ENCODE assay signal across 8 cellular contexts in genomic region chr2:231680284-231680991, GRCh38. TPM values are rescaled to one million over a fixed set of nuclear protein-coding genes. Genes with fewer than 3 reads are reported as not detected.
DNase-seq lines count a peak whose midpoint lies in the region; ATAC-seq, FAIRE-seq and TF ChIP-seq lines count a peak whose summit lies in the region.

No MANE protein-coding gene starts in this region.

- H3K27ac ChIP-seq in HUES6 (ENCODE audit: low read depth, low read length) (peak overlapping the region; percentile 99), astrocyte (ENCODE audit: low read depth, low read length) (peak overlapping the region; percentile 65), liver (ENCODE audit: low read depth in 1 of 2, low read length in 2 of 2) (peak overlapping the region; percentile 90 to 95), urinary bladder (ENCODE audit: low read depth) (peak overlapping the region; percentile 60)

- no peak for TF ChIP-seq CTCF in astrocyte (IDR thresholded peaks at IDR 0.05; ENCODE audit: insufficient read depth, low read depth, low read length)
- no peak for TF ChIP-seq CTCF in liver (IDR thresholded peaks at IDR 0.05; ENCODE audit: low read depth, low read length, missing input control)

- WGBS in liver: 24% methylated on average over 39 of the region's 39 CpGs
- 36% methylated on average over 39 of the region's 39 CpGs for WGBS in urinary bladder

- H3K36me3 ChIP-seq in HUES6 (ENCODE audit: control insufficient read depth, insufficient read depth, low read length) (no peaks in the 10 kb centered on the region), astrocyte (ENCODE audit: insufficient read depth, low read length) (no peaks in the 10 kb centered on the region), liver (ENCODE audit: control insufficient read depth in 4 of 4, insufficient read depth in 3 of 4, low read depth in 1 of 4, low read length in 3 of 4) (no peaks in the 10 kb centered on the region), urinary bladder (ENCODE audit: insufficient read depth) (no peaks in the 10 kb centered on the region)

- no peaks in the 10 kb centered on the region for H3K9me3 ChIP-seq in HUES6 (ENCODE audit: control insufficient read depth, insufficient read depth, low read depth, low read length)
- H3K9me3 ChIP-seq in astrocyte (ENCODE audit: insufficient read depth, low read depth, low read length): no peaks in the 10 kb centered on the region
- H3K9me3 ChIP-seq in liver (ENCODE audit: control insufficient read depth in 4 of 4, low read length in 3 of 4): no peaks in the 10 kb centered on the region

- H3K9ac ChIP-seq in HUES6 (ENCODE audit: low read length): peak overlapping the region; percentile 98
- H3K9ac ChIP-seq in astrocyte (ENCODE audit: low read length): peak overlapping the region; percentile 89
- no peak overlapping the region for H3K9ac ChIP-seq in liver (ENCODE audit: low read depth in 1 of 2, low read length in 2 of 2)

- H3K79me2 ChIP-seq in astrocyte (ENCODE audit: insufficient read depth, low read length): no peaks in the 10 kb centered on the region

- peak overlapping the region; percentile 79 for H3K4me3 Mint-ChIP-seq in astrocyte (ENCODE audit: unreplicated experiment)

- H3K36me3 Mint-ChIP-seq in astrocyte (ENCODE audit: low read depth, unreplicated experiment): no peaks in the 10 kb centered on the region

- H2AFZ ChIP-seq in astrocyte (ENCODE audit: low read depth, low read length): peak overlapping the region; percentile 87

- H3K4me1 ChIP-seq in HUES6 (ENCODE audit: control insufficient read depth, insufficient read depth, low read length) (peaks cover 31% of the 10 kb centered on the region), astrocyte (ENCODE audit: insufficient read depth, low read length) (peaks cover 11% of the 10 kb centered on the region), liver (ENCODE audit: control insufficient read depth in 4 of 4, insufficient read depth in 4 of 4, low read length in 3 of 4) (peaks cover 6 to 21% (median 12%) of the 10 kb centered on the region in 4 donors), urinary bladder (ENCODE audit: insufficient read depth) (no peaks in the 10 kb centered on the region)

- H3K4me1 Mint-ChIP-seq in astrocyte (ENCODE audit: low read depth, unreplicated experiment): peaks cover 4% of the 10 kb centered on the region

- no peaks in the 10 kb centered on the region for H3K9me3 Mint-ChIP-seq in astrocyte (ENCODE audit: unreplicated experiment)

- no peaks in the 10 kb centered on the region for H3K27me3 ChIP-seq in HUES6 (ENCODE audit: control insufficient read depth, insufficient read depth, low read length)
- H3K27me3 ChIP-seq in astrocyte (ENCODE audit: insufficient read depth, low read length): no peaks in the 10 kb centered on the region
- H3K27me3 ChIP-seq in liver (ENCODE audit: control insufficient read depth in 4 of 4, insufficient read depth in 4 of 4, low read length in 3 of 4): no peaks in the 10 kb centered on the region

- no peak for TF ChIP-seq RAD21 in liver (IDR thresholded peaks at IDR 0.05)

- H3K4me2 ChIP-seq in astrocyte (ENCODE audit: low read length): peak overlapping the region; percentile 88

- peak overlapping the region; percentile 62 for H3K4me3 ChIP-seq in HUES6 (ENCODE audit: low read depth, low read length)
- peak overlapping the region; percentile 39 for H3K4me3 ChIP-seq in astrocyte (ENCODE audit: insufficient read depth, low read depth, low read length)
- peak overlapping the region; percentile 69 to 73 (median 72) for H3K4me3 ChIP-seq in liver (ENCODE audit: low read depth in 1 of 3, low read length in 3 of 3)
- peak overlapping the region; percentile 54 for H3K4me3 ChIP-seq in urinary bladder (ENCODE audit: low read depth, low read length)

- H3K27me3 Mint-ChIP-seq in astrocyte (ENCODE audit: low read depth, unreplicated experiment): peaks cover 7% of the 10 kb centered on the region

- H4K20me1 ChIP-seq in astrocyte (ENCODE audit: insufficient read depth, low read length): no peaks in the 10 kb centered on the region

- DNase-seq in EH (ENCODE audit: low read depth) (peak; percentile 24), astrocyte (ENCODE audit: low read depth) (no peak), SKM-1 (lab: John Stamatoyannopoulos, UW; ENCODE audit: unreplicated experiment) (no peak), RPMI8226 (no peak)

- ATAC-seq in HG03045 (IDR thresholded peaks at IDR 0.05; ENCODE audit: unreplicated experiment): no peak

- H3K27ac Mint-ChIP-seq in astrocyte (ENCODE audit: unreplicated experiment): no peak overlapping the region

- FAIRE-seq in astrocyte (lab: Jason Lieb, UNC): no peak

TF ChIP-seq in liver, 16 proteins besides CTCF, POLR2A, EP300 and RAD21:
- TF ChIP-seq FOXA1 (IDR thresholded peaks at IDR 0.05) (no peak), HNF4G (IDR thresholded peaks at IDR 0.05) (no peak), GABPA (IDR thresholded peaks at IDR 0.05 in 1 of 2, conservative IDR thresholded peaks at IDR 0.05 in 1 of 2) (no peak), REST (IDR thresholded peaks at IDR 0.05) (no peak), FOXA2 (IDR thresholded peaks at IDR 0.05) (no peak), SP1 (IDR thresholded peaks at IDR 0.05) (no peak), ZBTB33 (IDR thresholded peaks at IDR 0.05) (no peak), NR2F2 (IDR thresholded peaks at IDR 0.05) (no peak), JUND (IDR thresholded peaks at IDR 0.05) (no peak), YY1 (IDR thresholded peaks at IDR 0.05) (no peak), RXRA (IDR thresholded peaks at IDR 0.05) (no peak)

RNA-seq across cellular contexts. Expression of gene PTMA, which starts 27.9 kb away (rescaled TPM):
- total RNA-seq in astrocyte (396 and 469 TPM in 2 replicates), liver (100 to 1,000 TPM; 201 to 422 TPM), urinary bladder (778 TPM)
- polyA plus RNA-seq in liver (100 to 1,000 TPM; 310 to 523 TPM), urinary bladder (1,510 TPM)

Comparison
In these comparisons a context has a peak if more than half of its experiments do, and no peak if none do; other contexts are left out.
1. H3K9ac ChIP-seq: peak in HUES6 (single experiment) and astrocyte (single experiment); none in liver (0 of 2).
2. Peak in every context shown above with its lines, with median percentiles within 50 percentile points of each other: H3K27ac ChIP-seq and H3K4me3 ChIP-seq.